22 cellular contexts compared by ENCODE assay signal in the genomic region with DNA sequence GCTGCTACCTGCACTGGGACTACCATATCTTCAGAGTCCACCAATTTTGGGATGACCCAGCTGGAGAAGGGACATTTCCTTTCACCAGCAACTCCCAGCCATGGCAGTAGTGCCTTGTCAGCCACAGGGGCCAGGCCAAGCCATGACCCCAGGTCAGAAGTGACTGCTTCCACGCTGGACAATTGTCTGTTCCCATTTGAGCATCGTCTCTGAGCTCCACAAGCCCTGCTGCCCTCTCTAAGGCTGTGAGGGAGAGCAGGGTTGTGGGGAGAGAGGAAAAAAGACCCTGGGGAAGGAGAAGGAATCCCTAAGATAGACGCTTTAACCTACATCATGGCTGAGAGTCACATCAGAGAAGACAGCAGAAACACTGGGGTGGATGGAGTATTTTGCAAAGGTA. TPM values are rescaled to one million over a fixed set of nuclear protein-coding genes. Genes with fewer than 3 reads are reported as not detected.
DNase-seq lines count a peak whose midpoint lies in the region; ATAC-seq and TF ChIP-seq lines count a peak whose summit lies in the region.
"Had no signal": no experiment of that assay in that cellular context is flagged by ENCODE, and none has a peak within 500 bp of the region (broad histone marks: within the 10 kb centered on the region; RNA-seq: fewer than 3 reads in every experiment).

No MANE protein-coding gene starts in this region.

- H3K27ac ChIP-seq in Panc1 (ENCODE audit: low read length) = 0 out of 2 replicates have a peak overlapping the region, but pooled peaks have one; percentile 15
- H3K27ac ChIP-seq: A549, BLaER1, C4-2B had no signal

- no peak for ATAC-seq in Panc1
- no peak for ATAC-seq in GM18520 (IDR thresholded peaks at IDR 0.05; ENCODE audit: unreplicated experiment)
- ATAC-seq: A549; CD8-positive, alpha-beta T cell; GM12878 had no signal

- H3K27me3 ChIP-seq in Panc1 (ENCODE audit: control insufficient read depth, insufficient read depth, low read length) = no peaks in the 10 kb centered on the region
- no peaks in the 10 kb centered on the region for H3K27me3 ChIP-seq in BE2C
- H3K27me3 ChIP-seq: BLaER1 had no signal

- H3K27ac Mint-ChIP-seq in Calu3 (ENCODE audit: unreplicated experiment) = peak overlapping the region; percentile 17
- H3K27ac Mint-ChIP-seq: CD4-positive, CD25-positive, alpha-beta regulatory T cell; CD8-positive, alpha-beta T cell; HFFc6 had no signal

- H3K4me1 ChIP-seq in Panc1 (ENCODE audit: control insufficient read depth, insufficient read depth, low read length) = no peaks in the 10 kb centered on the region
- H3K4me1 ChIP-seq in BE2C = no peaks in the 10 kb centered on the region
- H3K4me1 ChIP-seq: Caco-2, HAP-1 had no signal

- H3K4me3 Mint-ChIP-seq in Calu3 (ENCODE audit: low read depth, unreplicated experiment) = no peak overlapping the region
- H3K4me3 Mint-ChIP-seq: CD4-positive, CD25-positive, alpha-beta regulatory T cell; CD8-positive, alpha-beta T cell; HFFc6 had no signal

- H3K27me3 Mint-ChIP-seq in Calu3 (ENCODE audit: unreplicated experiment) = no peaks in the 10 kb centered on the region
- H3K27me3 Mint-ChIP-seq: CD4-positive, CD25-positive, alpha-beta regulatory T cell had no signal

- peaks cover 5% of the 10 kb centered on the region; the same call in 1 of the 2 replicates for H3K9me3 ChIP-seq in Panc1 (ENCODE audit: control insufficient read depth, insufficient read depth, low read depth, low read length)
- no peaks in the 10 kb centered on the region for H3K9me3 ChIP-seq in BE2C
- H3K9me3 ChIP-seq: Caco-2, HAP-1 had no signal

- intact Hi-C loops in Calu3 (cut with micrococcal nuclease; ENCODE audit: unreplicated experiment) (no loop called here), Panc1 (cut with micrococcal nuclease; ENCODE audit: unreplicated experiment) (no loop called here), posterior vena cava (cut with DNase I) (no loop called here)

- TF ChIP-seq CTCF in Calu3 (IDR thresholded peaks at IDR 0.05; ENCODE audit: unreplicated experiment) = no peak
- no peak for TF ChIP-seq CTCF in Panc1 (IDR thresholded peaks at IDR 0.05)
- TF ChIP-seq CTCF in BE2C (IDR thresholded peaks at IDR 0.05; ENCODE audit: low read depth, low read length) = no peak

- POLR2A ChIA-PET in Panc1 (lab: Charles Lee) = interaction anchor here (0.5 kb wide), 1 partner anchor 60 kb away, joined by 4 read pairs; no protein-coding TSS in a partner anchor

- H3K36me3 ChIP-seq in Panc1 (ENCODE audit: control insufficient read depth, insufficient read depth, low read length) = no peaks in the 10 kb centered on the region
- H3K36me3 ChIP-seq in BE2C = no peaks in the 10 kb centered on the region
- H3K36me3 ChIP-seq: BLaER1, HAP-1 had no signal

- BruUV-seq in Calu3 (replicated peaks; lab: Mats Ljungman, UMichigan) (no TSS peak), Panc1 (replicated peaks; lab: Mats Ljungman, UMichigan) (no TSS peak)

- H3K36me3 Mint-ChIP-seq in Calu3 (ENCODE audit: insufficient read depth, unreplicated experiment) = peaks cover 56% of the 10 kb centered on the region

- CTCF ChIA-PET in Calu3 (lab: Charles Lee) = no interaction called here
- CTCF ChIA-PET in Panc1 (lab: Charles Lee) = no interaction called here

- H3K4me3 ChIP-seq in Panc1 (ENCODE audit: low read depth in 2 of 2, low read length in 2 of 2) = no peak overlapping the region
- no peak overlapping the region for H3K4me3 ChIP-seq in BE2C (ENCODE audit: low read depth, low read length)
- H3K4me3 ChIP-seq: A549, BLaER1, GM12878, HAP-1 had no signal

- H3K4me1 Mint-ChIP-seq in Calu3 (ENCODE audit: low read depth, unreplicated experiment) = peaks cover 17% of the 10 kb centered on the region

- DNase-seq in Calu3 = no peak
- DNase-seq in Panc1 (ENCODE audit: low read depth, low spot score) = no peak
- peak; percentile 42 for DNase-seq in islet precursor cell
- DNase-seq in posterior vena cava (ENCODE audit: low spot score) = peak; percentile 50
- DNase-seq in amniotic stem cell (lab: John Stamatoyannopoulos, UW) = no peak
- DNase-seq in BE2C = no peak
- DNase-seq: 8988T; Caco-2; CD4-positive, CD25-positive, alpha-beta regulatory T cell; CD8-positive, alpha-beta T cell; DMS 273 treated with DMSO at 0.1 percent for 48 hours; DMS79; EL; GDM1; GOT3; HFFc6 had no signal

- peaks cover 4% of the 10 kb centered on the region for H3K9me3 Mint-ChIP-seq in Calu3 (ENCODE audit: low read depth, unreplicated experiment)

- in situ Hi-C loops in Panc1 (cut with HindIII; ENCODE audit: low pct_unique_long_range_greater_than_20kb, low sequenced_read_pairs) = no loop called here

RNA-seq across cellular contexts. Expression of gene RARRES1, which starts 7.4 kb away (rescaled TPM):
- total RNA-seq in Calu3 (2022) = 1,088 and 1,195 TPM in 2 replicates
- 1.3 TPM for total RNA-seq in Panc1 (2021; ENCODE audit: unreplicated experiment)
- polyA plus RNA-seq in Panc1 (2012; ENCODE audit: insufficient read length) = 0.46 TPM
- 100 to 1,000 TPM; 424 to 446 TPM for total RNA-seq in posterior vena cava
- polyA plus RNA-seq in BE2C (2012; ENCODE audit: insufficient read depth, insufficient read length, low read depth) = not detected
- total RNA-seq: CD4-positive, CD25-positive, alpha-beta regulatory T cell; CD8-positive, alpha-beta T cell; GM12878 had no signal
- polyA plus RNA-seq: CD4-positive, CD25-positive, alpha-beta regulatory T cell had no signal

Comparison
In these comparisons a context has a peak if more than half of its experiments do, and no peak if none do; other contexts are left out.
1. DNase-seq: peak in islet precursor cell (single experiment) and posterior vena cava (single experiment); none in Calu3 (single experiment), Panc1 (single experiment), amniotic stem cell (single experiment) and BE2C (single experiment).
2. RNA of gene RARRES1, which starts 7.4 kb away (total RNA-seq): 1,088 to 1,195 TPM in Calu3 and 424 to 446 TPM in posterior vena cava; 1.3 TPM in Panc1 (single experiment); every median in the first group is over 100 times any median in the second.